Comparison of ENCODE assay signal across 28 cellular contexts in genomic region chr2:200845194-200845593, GRCh38.
"Had no signal": no experiment of that assay in that cellular context is flagged by ENCODE, and none has a peak within 500 bp of the region (broad histone marks: within the 10 kb centered on the region; RNA-seq: fewer than 3 reads in every experiment).

No MANE protein-coding gene starts in this region.

- ATAC-seq: activated CD4-positive, alpha-beta T cell treated with anti-CD3 and anti-CD28 coated beads for 36 hours; activated naive CD8-positive, alpha-beta T cell treated with anti-CD3 and anti-CD28 coated beads, Interleukin-2, amount 50 U/mL, for 24 hours; WTC11 had no signal

- H3K27ac Mint-ChIP-seq: activated CD4-positive, alpha-beta T cell treated with anti-CD3 and anti-CD28 coated beads for 36 hours; activated CD4-positive, alpha-beta T cell treated with anti-CD3 and anti-CD28 coated beads, Interleukin-2, amount 10 ng/mL, durations not matched to agents 7 days and 5 days; activated naive CD4-positive, alpha-beta T cell treated with anti-CD3 and anti-CD28 coated beads, Interleukin-2, amount 10 ng/mL, durations not matched to agents 7 days and 5 days; activated naive CD8-positive, alpha-beta T cell; activated naive CD8-positive, alpha-beta T cell treated with anti-CD3 and anti-CD28 coated beads, Interleukin-2, amount 50 U/mL, for 24 hours; WTC11 had no signal

- H3K27me3 ChIP-seq: brain microvascular endothelial cell, cardiac muscle cell, SJCRH30 had no signal

- H3K4me3 Mint-ChIP-seq: activated CD4-positive, alpha-beta T cell treated with anti-CD3 and anti-CD28 coated beads for 36 hours; activated CD4-positive, alpha-beta T cell treated with anti-CD3 and anti-CD28 coated beads, Interleukin-2, amount 10 ng/mL, durations not matched to agents 7 days and 5 days; activated naive CD4-positive, alpha-beta T cell treated with anti-CD3 and anti-CD28 coated beads, Interleukin-2, amount 10 ng/mL, durations not matched to agents 7 days and 5 days; activated naive CD8-positive, alpha-beta T cell; activated naive CD8-positive, alpha-beta T cell treated with anti-CD3 and anti-CD28 coated beads, Interleukin-2, amount 50 U/mL, for 24 hours; activated T-cell treated with anti-CD3 and anti-CD28 coated beads, Interleukin-2, amount 50 U/mL, for 24 hours; central memory CD8-positive, alpha-beta T cell; WTC11 had no signal

- H3K9me3 Mint-ChIP-seq: activated CD4-positive, alpha-beta T cell treated with anti-CD3 and anti-CD28 coated beads, Interleukin-2, amount 10 ng/mL, durations not matched to agents 7 days and 5 days; activated naive CD4-positive, alpha-beta T cell treated with anti-CD3 and anti-CD28 coated beads, Interleukin-2, amount 10 ng/mL, durations not matched to agents 7 days and 5 days; activated naive CD8-positive, alpha-beta T cell treated with anti-CD3 and anti-CD28 coated beads, Interleukin-2, amount 50 U/mL, for 24 hours; activated T-cell treated with anti-CD3 and anti-CD28 coated beads, Interleukin-2, amount 50 U/mL, for 24 hours; central memory CD8-positive, alpha-beta T cell; WTC11 had no signal

- H3K36me3 ChIP-seq: brain microvascular endothelial cell, cardiac muscle cell, SJCRH30 had no signal

- H3K27me3 Mint-ChIP-seq: activated CD4-positive, alpha-beta T cell treated with anti-CD3 and anti-CD28 coated beads for 36 hours; activated CD4-positive, alpha-beta T cell treated with anti-CD3 and anti-CD28 coated beads, Interleukin-2, amount 10 ng/mL, durations not matched to agents 7 days and 5 days; activated naive CD8-positive, alpha-beta T cell; activated naive CD8-positive, alpha-beta T cell treated with anti-CD3 and anti-CD28 coated beads, Interleukin-2, amount 50 U/mL, for 24 hours; activated T-cell treated with anti-CD3 and anti-CD28 coated beads, Interleukin-2, amount 50 U/mL, for 24 hours; central memory CD8-positive, alpha-beta T cell had no signal

- H3K36me3 Mint-ChIP-seq: WTC11 had no signal

- H3K4me3 ChIP-seq: cardiac muscle cell, K562, SJCRH30, SK-N-MC had no signal

- H3K4me1 ChIP-seq: SJCRH30 had no signal

- H3K27ac ChIP-seq: brain microvascular endothelial cell, cardiac muscle cell, SJCRH30, SK-N-MC had no signal

- H3K4me1 Mint-ChIP-seq: activated CD4-positive, alpha-beta T cell treated with anti-CD3 and anti-CD28 coated beads for 36 hours; activated CD4-positive, alpha-beta T cell treated with anti-CD3 and anti-CD28 coated beads, Interleukin-2, amount 10 ng/mL, durations not matched to agents 7 days and 5 days; activated naive CD4-positive, alpha-beta T cell treated with anti-CD3 and anti-CD28 coated beads, Interleukin-2, amount 10 ng/mL, durations not matched to agents 7 days and 5 days; activated naive CD8-positive, alpha-beta T cell treated with anti-CD3 and anti-CD28 coated beads, Interleukin-2, amount 50 U/mL, for 24 hours; central memory CD8-positive, alpha-beta T cell; WTC11 had no signal

- DNase-seq: activated CD4-positive, alpha-beta T cell treated with anti-CD3 and anti-CD28 coated beads for 36 hours; activated CD4-positive, alpha-beta T cell treated with anti-CD3 and anti-CD28 coated beads, Interleukin-2, amount 10 ng/mL, durations not matched to agents 7 days and 5 days; activated CD4-positive, alpha-beta T cell treated with anti-CD3 and anti-CD28 coated beads, Interleukin-2, amount 50 U/mL, for 48 hours; activated CD8-positive, alpha-beta memory T cell treated with anti-CD3 and anti-CD28 coated beads for 24 hours; activated effector memory CD4-positive, alpha-beta T cell treated with Interleukin-2 at 50 U/mL for 16 hours; activated naive CD4-positive, alpha-beta T cell treated with anti-CD3 and anti-CD28 coated beads, Interleukin-2, amount 10 ng/mL, durations not matched to agents 7 days and 5 days; activated naive CD8-positive, alpha-beta T cell treated with anti-CD3 and anti-CD28 coated beads, Interleukin-2, amount 50 U/mL, for 24 hours; activated T-cell treated with anti-CD3 and anti-CD28 coated beads, Interleukin-2, amount 50 U/mL, for 24 hours; aorta; brain microvascular endothelial cell; NCI-H1092 treated with DMSO at 0.1 percent for 48 hours; NCI-H1417; NCI-H146; NCI-H187; NCI-H2029 treated with DMSO at 0.1 percent for 48 hours; NCI-H2107; NCI-H2171; NCI-H510A; NCI-H526; NCI-H748 treated with DMSO at 0.1 percent for 48 hours; SJCRH30; T1000 had no signal

- H3K9me3 ChIP-seq: SJCRH30 had no signal
